ENCODE assay signal across 14 cellular contexts in the genomic region with DNA sequence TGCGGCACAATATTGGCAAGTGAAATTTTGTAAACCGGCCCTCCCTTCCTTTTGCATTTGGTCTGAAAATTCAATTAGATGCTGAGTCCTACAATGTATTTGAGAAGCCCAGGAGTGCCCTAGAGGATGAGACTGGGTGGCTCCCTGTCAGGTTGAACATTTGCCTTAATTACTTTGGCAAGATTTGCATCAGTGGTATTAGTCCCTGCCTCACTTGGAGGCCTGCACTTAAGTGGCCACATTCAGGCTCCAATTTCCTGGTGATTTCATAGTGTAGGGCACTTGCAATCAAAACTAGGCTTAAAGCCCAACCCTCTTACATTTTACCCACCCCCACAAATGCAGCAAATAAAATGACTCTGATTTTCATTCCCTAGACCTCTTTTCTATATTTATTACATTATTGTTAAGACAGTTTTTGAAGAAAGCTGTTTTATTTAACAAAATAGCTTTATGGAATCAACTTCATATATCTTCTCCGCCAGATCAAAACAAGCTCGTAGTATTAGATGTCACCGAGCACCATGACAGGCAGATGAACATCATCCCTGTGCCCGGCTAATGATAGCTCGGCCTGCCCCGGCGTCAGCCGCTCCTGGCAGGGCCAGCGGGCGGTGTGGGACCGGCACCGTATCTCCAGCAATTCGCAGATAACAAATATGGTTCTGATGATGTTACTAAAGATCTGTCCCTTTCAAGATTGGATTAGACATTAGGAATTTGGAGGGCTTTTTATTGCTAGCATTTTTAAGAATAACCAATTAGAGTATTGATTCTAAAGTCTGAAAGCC.
A peak's percentile ranks its signal among the peaks of the same experiment; 100 is the strongest.
DNase-seq lines count a peak whose midpoint lies in the region; ATAC-seq and TF ChIP-seq lines count a peak whose summit lies in the region.
"Had no signal": no experiment of that assay in that cellular context is flagged by ENCODE, and none has a peak within 500 bp of the region (broad histone marks: within the 10 kb centered on the region; RNA-seq: fewer than 3 reads in every experiment).

No MANE protein-coding gene starts in this region.

- no peak for TF ChIP-seq CTCF in Peyer's patch (IDR thresholded peaks at IDR 0.05)

- H3K9me3 ChIP-seq in stomach smooth muscle (ENCODE audit: control insufficient read depth in 2 of 2, low read length in 2 of 2) (no peaks in the 10 kb centered on the region), Peyer's patch (no peaks in the 10 kb centered on the region)
- H3K9me3 ChIP-seq: sigmoid colon had no signal

- no peak for TF ChIP-seq POLR2A in Peyer's patch (IDR thresholded peaks at IDR 0.05)

- peak overlapping the region; percentile 24 for H3K27ac ChIP-seq in stomach smooth muscle (ENCODE audit: low read length)
- H3K27ac ChIP-seq in Peyer's patch, result peak overlapping the region in 1 of 4 donors; percentile 63
- H3K27ac ChIP-seq: sigmoid colon had no signal

- no peak overlapping the region for H3K9ac ChIP-seq in stomach smooth muscle (ENCODE audit: low read length in 2 of 2)

- H3K4me1 ChIP-seq in stomach smooth muscle (ENCODE audit: control insufficient read depth, insufficient read depth, low read length) (peaks cover 27% of the 10 kb centered on the region), Peyer's patch (peaks cover 0 to 37% (median 0%) of the 10 kb centered on the region in 4 donors)

- H3K36me3 ChIP-seq in stomach smooth muscle (ENCODE audit: control insufficient read depth in 2 of 2, insufficient read depth in 2 of 2, low read length in 2 of 2) (no peaks in the 10 kb centered on the region), Peyer's patch (no peaks in the 10 kb centered on the region)
- H3K36me3 ChIP-seq: sigmoid colon had no signal

- H3K27me3 ChIP-seq in stomach smooth muscle (ENCODE audit: control insufficient read depth in 1 of 2, insufficient read depth in 2 of 2, low read length in 2 of 2), result no peaks in the 10 kb centered on the region
- no peaks in the 10 kb centered on the region for H3K27me3 ChIP-seq in Peyer's patch
- H3K27me3 ChIP-seq: sigmoid colon had no signal

- ATAC-seq in left ventricle myocardium superior, result peak; percentile 25
- ATAC-seq: naive thymus-derived CD4-positive, alpha-beta T cell had no signal

- no peak overlapping the region for H3K4me3 ChIP-seq in stomach smooth muscle (ENCODE audit: low read length in 2 of 2)
- H3K4me3 ChIP-seq in Peyer's patch, result no peak overlapping the region
- H3K4me3 ChIP-seq: dorsolateral prefrontal cortex, sigmoid colon had no signal

- intact Hi-C loops in left ventricle myocardium superior (cut with micrococcal nuclease), result no loop called here

- DNase-seq in NCI-H1048 (lab: John Stamatoyannopoulos, UW) (peak; percentile 86), SK-N-DZ (ENCODE audit: low spot score) (peak; percentile 55), left ventricle myocardium superior (no peak), mucosa of gallbladder (ENCODE audit: low spot score) (no peak), NOMO-1 treated with DMSO at 0.1 percent for 48 hours (lab: John Stamatoyannopoulos, UW; ENCODE audit: unreplicated experiment) (no peak), Peyer's patch (no peak)
- DNase-seq: activated CD4-positive, CD25-positive, alpha-beta regulatory T cell treated with anti-CD3 and anti-CD28 coated beads, Interleukin-2, amount 50 U/mL, for 72 hours; activated T-cell treated with anti-CD3 and anti-CD28 coated beads, Interleukin-2, amount 50 U/mL, for 1 hour; CD4-positive, alpha-beta T cell; dorsolateral prefrontal cortex; naive thymus-derived CD4-positive, alpha-beta T cell; NCI-H1436 treated with DMSO at 0.1 percent for 48 hours; sigmoid colon had no signal

Comparison
In these comparisons a context has a peak if more than half of its experiments do, and no peak if none do; other contexts are left out.
1. DNase-seq: peak in NCI-H1048 (single experiment) and SK-N-DZ (single experiment); none in left ventricle myocardium superior (single experiment), mucosa of gallbladder (single experiment), NOMO-1 treated with DMSO at 0.1 percent for 48 hours (single experiment) and Peyer's patch (0 of 3).